1 cellular context compared by ENCODE assay signal in the genomic region with DNA sequence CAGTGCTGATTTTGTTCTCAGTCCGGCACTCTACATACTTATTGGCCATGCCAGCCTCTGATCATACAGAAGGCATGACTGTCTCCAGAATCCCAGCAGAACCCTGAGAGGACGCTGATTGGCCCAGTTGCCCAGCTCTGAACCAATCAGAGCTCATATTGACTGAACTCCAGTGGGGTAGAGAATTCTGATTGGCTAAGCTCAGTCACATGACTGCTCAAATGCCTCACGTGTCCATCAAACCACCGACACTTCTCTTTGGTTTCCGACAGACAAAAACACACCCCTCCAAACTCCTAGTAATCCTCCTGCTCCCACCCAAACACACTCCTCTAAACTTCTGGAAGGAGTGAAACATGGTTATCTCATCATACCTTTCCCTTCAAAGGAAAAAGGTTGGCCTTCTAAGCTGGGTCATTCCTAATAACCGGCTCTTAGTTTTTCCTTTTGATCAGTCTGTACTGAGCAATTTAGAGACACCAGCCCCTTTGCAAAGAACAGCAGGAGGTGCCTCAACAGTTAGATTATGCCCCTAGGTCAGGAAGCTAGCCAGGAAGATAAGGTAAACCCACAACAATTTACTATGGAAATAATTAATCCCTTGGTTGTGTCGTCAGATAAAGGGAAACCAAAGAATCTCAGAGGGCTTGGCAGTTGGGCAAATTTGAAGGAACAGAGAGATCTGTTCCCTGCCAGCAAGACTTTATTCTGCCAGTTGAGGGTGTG.
TF ChIP-seq lines count a peak whose summit lies in the region.

No MANE protein-coding gene starts in this region.

TF ChIP-seq in HepG2, 621 proteins besides CTCF, POLR2A, EP300 and RAD21:
- TF ChIP-seq ZBTB8A (CRISPR knock-in tag; IDR thresholded peaks at IDR 0.05; ENCODE audit: borderline replicate concordance, low read depth) = no peak
- TF ChIP-seq, protein P1, sequence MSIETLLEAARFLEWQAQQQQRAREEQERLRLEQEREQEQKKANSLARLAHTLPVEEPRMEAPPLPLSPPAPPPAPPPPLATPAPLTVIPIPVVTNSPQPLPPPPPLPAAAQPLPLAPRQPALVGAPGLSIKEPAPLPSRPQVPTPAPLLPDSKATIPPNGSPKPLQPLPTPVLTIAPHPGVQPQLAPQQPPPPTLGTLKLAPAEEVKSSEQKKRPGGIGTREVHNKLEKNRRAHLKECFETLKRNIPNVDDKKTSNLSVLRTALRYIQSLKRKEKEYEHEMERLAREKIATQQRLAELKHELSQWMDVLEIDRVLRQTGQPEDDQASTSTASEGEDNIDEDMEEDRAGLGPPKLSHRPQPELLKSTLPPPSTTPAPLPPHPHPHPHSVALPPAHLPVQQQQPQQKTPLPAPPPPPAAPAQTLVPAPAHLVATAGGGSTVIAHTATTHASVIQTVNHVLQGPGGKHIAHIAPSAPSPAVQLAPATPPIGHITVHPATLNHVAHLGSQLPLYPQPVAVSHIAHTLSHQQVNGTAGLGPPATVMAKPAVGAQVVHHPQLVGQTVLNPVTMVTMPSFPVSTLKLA (IDR thresholded peaks at IDR 0.05) = peak; percentile 58; the same call in 1 of the 2 replicates
- TF ChIP-seq, protein P2, sequence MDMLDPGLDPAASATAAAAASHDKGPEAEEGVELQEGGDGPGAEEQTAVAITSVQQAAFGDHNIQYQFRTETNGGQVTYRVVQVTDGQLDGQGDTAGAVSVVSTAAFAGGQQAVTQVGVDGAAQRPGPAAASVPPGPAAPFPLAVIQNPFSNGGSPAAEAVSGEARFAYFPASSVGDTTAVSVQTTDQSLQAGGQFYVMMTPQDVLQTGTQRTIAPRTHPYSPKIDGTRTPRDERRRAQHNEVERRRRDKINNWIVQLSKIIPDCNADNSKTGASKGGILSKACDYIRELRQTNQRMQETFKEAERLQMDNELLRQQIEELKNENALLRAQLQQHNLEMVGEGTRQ (IDR thresholded peaks at IDR 0.05; ENCODE audit: low read depth, low read length) = peak; percentile 25; the same call in 1 of the 2 replicates
- TF ChIP-seq, protein P2 (CRISPR knock-in tag; IDR thresholded peaks at IDR 0.05; ENCODE audit: borderline replicate concordance) = no peak
- no peak for TF ChIP-seq ZNF549 (CRISPR knock-in tag; IDR thresholded peaks at IDR 0.05)
